In the genomic region with DNA sequence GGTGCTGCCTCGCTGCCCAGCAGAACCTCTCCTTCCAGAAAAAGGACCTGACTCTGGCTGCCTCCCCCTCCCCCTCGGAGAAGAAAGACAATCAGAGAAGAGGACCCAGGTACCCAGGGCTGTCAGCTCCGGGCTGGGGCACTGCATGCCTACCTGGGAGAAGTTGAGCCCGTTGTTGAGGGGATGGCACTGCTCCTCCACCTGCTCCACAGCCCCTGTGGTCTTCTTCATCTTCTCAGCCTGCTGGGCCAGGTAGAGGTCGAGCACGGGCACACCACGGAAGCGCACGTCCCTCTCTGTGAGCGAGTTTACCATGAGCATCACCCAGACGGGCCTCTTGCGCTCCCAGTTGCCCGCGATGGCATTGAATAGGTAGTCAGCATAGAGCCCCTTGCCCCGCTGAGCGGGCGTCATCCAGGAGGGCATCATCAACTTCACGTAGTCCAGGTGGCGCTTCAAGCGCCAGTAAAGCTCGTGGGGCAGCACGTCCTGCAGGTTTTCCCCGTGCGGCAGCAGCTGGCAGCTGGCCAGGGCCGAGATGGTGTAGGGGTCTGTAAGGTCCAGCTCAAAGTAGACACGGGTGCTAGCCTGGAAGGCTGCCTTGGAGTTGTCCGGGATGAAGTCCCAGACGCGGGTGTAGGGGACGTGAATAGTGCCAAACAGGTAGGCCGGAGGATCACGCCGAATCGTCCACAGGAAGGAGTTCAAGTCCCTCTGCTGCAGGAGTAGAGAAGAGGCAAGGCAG, we compare ENCODE assay signal across 22 cellular contexts. TPM values are rescaled to one million over a fixed set of nuclear protein-coding genes. Genes with fewer than 3 reads are reported as not detected.
DNase-seq lines count a peak whose midpoint lies in the region; ATAC-seq, FAIRE-seq and TF ChIP-seq lines count a peak whose summit lies in the region.
"Had no signal": no experiment of that assay in that cellular context is flagged by ENCODE, and none has a peak within 500 bp of the region (broad histone marks: within the 10 kb centered on the region; RNA-seq: fewer than 3 reads in every experiment).

No MANE protein-coding gene starts in this region.

- CTCF ChIA-PET in K562 (lab: Yijun Ruan, JAX; ENCODE audit: low intra/inter-chr PET ratio) (no interaction called here), H1 (lab: Charles Lee; ENCODE audit: partially characterized antibody) (interaction anchor here (0.6 to 8.2 kb wide), 5 partner anchors 9 to 238 kb away, joined by 3 to 158 read pairs (median 5); no protein-coding TSS in a partner anchor)

- no peak for TF ChIP-seq RAD21 in K562 (CRISPR knock-in tag; conservative IDR thresholded peaks at IDR 0.05 in 1 of 2, IDR thresholded peaks at IDR 0.05 in 1 of 2)
- no peak for TF ChIP-seq RAD21 in H1 (IDR thresholded peaks at IDR 0.05 in 1 of 2, conservative IDR thresholded peaks at IDR 0.05 in 1 of 2; ENCODE audit: low read depth in 2 of 2, low read length in 2 of 2)

- no peak overlapping the region for H4K8ac ChIP-seq in H1 (ENCODE audit: extremely low read depth, insufficient read depth, low read length)

- H3K4me3 ChIP-seq in K562 (no peak overlapping the region), H1 (ENCODE audit: extremely low read depth in 1 of 4, insufficient read depth in 2 of 4, low read depth in 3 of 4, low read length in 4 of 4) (no peak overlapping the region), mucosa of descending colon (no peak overlapping the region)
- H3K4me3 ChIP-seq: BLaER1 treated with 17β-estradiol and CSF1 and Interleukin-3, amounts not matched to agents 10 nM and 100 nM had no signal

- no peak overlapping the region for H3K14ac ChIP-seq in H1 (ENCODE audit: insufficient read length)

- H3K36me3 ChIP-seq in K562 (ENCODE audit: control insufficient read depth, insufficient read depth, low read length) (no peaks in the 10 kb centered on the region), H1 (ENCODE audit: control insufficient read depth in 2 of 4, insufficient read depth in 4 of 4, low read length in 3 of 4) (peaks cover 0 to 6% (median 0%) of the 10 kb centered on the region in 4 experiments; a peak in 1 of 8 replicates), mucosa of descending colon (ENCODE audit: low read depth) (no peaks in the 10 kb centered on the region)
- H3K36me3 ChIP-seq: BLaER1 treated with 17β-estradiol and CSF1 and Interleukin-3, amounts not matched to agents 10 nM and 100 nM had no signal

- DNase-seq in K562 (ENCODE audit: extremely low read depth in 1 of 4, low spot score in 3 of 4) (no peak), H1 (ENCODE audit: low read depth in 1 of 2, low spot score in 2 of 2) (no peak), nephron progenitor cell (no peak), sciatic nerve (ENCODE audit: low spot score) (peak; percentile 70), mucosa of descending colon (no peak), middle frontal gyrus (ENCODE audit: extremely low spot score, low spot score) (no peak)
- DNase-seq: CD8-positive, alpha-beta T cell; DMS79; H7; NCI-H1436; NCI-H2081; NCI-H446 treated with DMSO at 0.1 percent for 48 hours; NCI-H748 treated with DMSO at 0.1 percent for 48 hours had no signal

- H3K9me3 Mint-ChIP-seq in nephron progenitor cell = no peaks in the 10 kb centered on the region
- H3K9me3 Mint-ChIP-seq: CD8-positive, alpha-beta T cell had no signal

- peak overlapping the region; percentile 97 for H3K4me3 Mint-ChIP-seq in nephron progenitor cell
- H3K4me3 Mint-ChIP-seq: CD8-positive, alpha-beta T cell had no signal

- no peak overlapping the region; the same call in 1 of the 2 replicates for H2BK12ac ChIP-seq in H1 (ENCODE audit: low read depth, low read length)

- TF ChIP-seq POLR2A in K562 (conservative IDR thresholded peaks at IDR 0.05) (no peak), H1 (IDR thresholded peaks at IDR 0.05; ENCODE audit: control extremely low read depth in 1 of 2, low read depth in 2 of 2, low read length in 2 of 2) (no peak)

- peak overlapping the region; percentile 46; the same call in 1 of the 2 replicates for H2BK15ac ChIP-seq in H1 (ENCODE audit: low read length)

- no peak overlapping the region for H2BK5ac ChIP-seq in H1 (ENCODE audit: low read depth, low read length)

- peaks cover 52% of the 10 kb centered on the region for H3K27me3 Mint-ChIP-seq in nephron progenitor cell (ENCODE audit: low read depth, poor library complexity)

- H3K23ac ChIP-seq in H1 (ENCODE audit: insufficient read length) = no peak overlapping the region

- H3K9me3 ChIP-seq in K562 (replicated peaks; ENCODE audit: control insufficient read depth, insufficient read depth, low read depth, low read length) = no peaks in the 10 kb centered on the region
- no peaks in the 10 kb centered on the region for H3K9me3 ChIP-seq in H1 (ENCODE audit: insufficient read depth in 2 of 2, low read depth in 1 of 2, low read length in 1 of 2)
- no peaks in the 10 kb centered on the region for H3K9me3 ChIP-seq in mucosa of descending colon
- H3K9me3 ChIP-seq: BLaER1 treated with 17β-estradiol and CSF1 and Interleukin-3, amounts not matched to agents 10 nM and 100 nM had no signal

- H4K91ac ChIP-seq in H1 (replicated peaks; ENCODE audit: insufficient read length, low read length) = peak overlapping the region; percentile 46

- TF ChIP-seq EP300 in K562 (IDR thresholded peaks at IDR 0.05; ENCODE audit: low read length) = no peak
- TF ChIP-seq EP300 in H1 (IDR thresholded peaks at IDR 0.05; ENCODE audit: borderline replicate concordance in 1 of 2, low read depth in 2 of 2, low read length in 2 of 2) = no peak

- no peak overlapping the region for H3K27ac ChIP-seq in K562 (ENCODE audit: extremely low read depth, low read depth, low read length)
- no peak overlapping the region for H3K27ac ChIP-seq in H1 (ENCODE audit: low read depth, low read length)
- H3K27ac ChIP-seq: BLaER1 treated with 17β-estradiol and CSF1 and Interleukin-3, amounts not matched to agents 10 nM and 100 nM; HL-60 had no signal

- H3K79me1 ChIP-seq in H1 (ENCODE audit: low read depth, low read length) = no peaks in the 10 kb centered on the region

- H2AK5ac ChIP-seq in H1 (ENCODE audit: low read depth, low read length) = no peak overlapping the region

- H4K20me1 ChIP-seq in K562 (replicated peaks; ENCODE audit: control insufficient read depth, insufficient read depth, low read length) = 0 out of 2 replicates have a peak, but pooled peaks cover 4% of the 10 kb centered on the region
- no peaks in the 10 kb centered on the region for H4K20me1 ChIP-seq in H1 (replicated peaks in 1 of 2; ENCODE audit: control insufficient read depth in 1 of 2, insufficient read depth in 2 of 2, low read length in 2 of 2)

- no peak overlapping the region for H2BK120ac ChIP-seq in H1 (replicated peaks; ENCODE audit: low read depth, low read length)

- H2AFZ ChIP-seq in K562 (ENCODE audit: low read depth, low read length) (no peak overlapping the region), H1 (ENCODE audit: low read length) (no peak overlapping the region)

- H3K79me2 ChIP-seq in K562 (ENCODE audit: control insufficient read depth, insufficient read depth, low read length) (no peaks in the 10 kb centered on the region), H1 (ENCODE audit: control insufficient read depth in 1 of 2, insufficient read depth in 2 of 2, low read length in 2 of 2) (no peaks in the 10 kb centered on the region)

- H3K18ac ChIP-seq in H1 (ENCODE audit: extremely low read depth, low read length) = no peak overlapping the region

- no peak overlapping the region for H2BK20ac ChIP-seq in H1 (ENCODE audit: low read length)

- intact Hi-C loops in K562 (cut with micrococcal nuclease) (no loop called here), sciatic nerve (cut with DNase I) (loop anchor here (5.0 kb wide), 1 partner anchor 68 kb away; no protein-coding TSS in a partner anchor), mucosa of descending colon (cut with DNase I, micrococcal nuclease) (no loop called here)

- no peak overlapping the region for H4K5ac ChIP-seq in H1 (ENCODE audit: insufficient read length, low read depth, low read length)

- H3K36me3 Mint-ChIP-seq in nephron progenitor cell (ENCODE audit: low read depth) = peaks cover 47% of the 10 kb centered on the region
- H3K36me3 Mint-ChIP-seq: CD8-positive, alpha-beta T cell had no signal

- in situ Hi-C loops in K562 (cut with MboI) = no loop called here

- H3K4me2 ChIP-seq in K562 (ENCODE audit: insufficient read depth, low read length) = no peak overlapping the region
- no peak overlapping the region; a peak in 1 of 4 replicates for H3K4me2 ChIP-seq in H1 (ENCODE audit: insufficient read depth in 1 of 2, low read depth in 2 of 2, low read length in 2 of 2)
- H3K4me2 ChIP-seq: BLaER1 treated with 17β-estradiol and CSF1 and Interleukin-3, amounts not matched to agents 10 nM and 100 nM had no signal

- 0 out of 4 replicates have a peak overlapping the region, but pooled peaks of 1 of the 2 experiments have one; percentile 37 for H3K9ac ChIP-seq in K562 (ENCODE audit: insufficient read depth in 1 of 2, low read depth in 2 of 2, low read length in 2 of 2)
- no peak overlapping the region for H3K9ac ChIP-seq in H1 (replicated peaks in 1 of 4; ENCODE audit: extremely low read depth in 1 of 4, low read depth in 3 of 4, low read length in 3 of 4)
- H3K9ac ChIP-seq: BLaER1 treated with 17β-estradiol and CSF1 and Interleukin-3, amounts not matched to agents 10 nM and 100 nM had no signal

- H3K4ac ChIP-seq in H1 (replicated peaks; ENCODE audit: insufficient read length, low read depth, low read length) = no peak overlapping the region

- POLR2A ChIA-PET in K562 (lab: Yijun Ruan, JAX) = interaction anchor here (1.0 kb wide), 1 partner anchor 9 kb away, joined by 3 read pairs; no protein-coding TSS in a partner anchor
- POLR2A ChIA-PET in H1 (lab: Charles Lee; ENCODE audit: partially characterized antibody) = interaction anchor here (1.9 kb wide), 1 partner anchor 10 kb away, joined by 10 read pairs; no protein-coding TSS in a partner anchor

- no peak for TF ChIP-seq CTCF in K562 (IDR thresholded peaks at IDR 0.05 in 2 of 3, conservative IDR thresholded peaks at IDR 0.05 in 1 of 3; ENCODE audit: insufficient read depth in 2 of 3, low read depth in 1 of 3, low read length in 3 of 3)
- TF ChIP-seq CTCF in H1 (IDR thresholded peaks at IDR 0.05; ENCODE audit: control extremely low read depth in 1 of 3, insufficient read depth in 1 of 3, low read depth in 1 of 3, low read length in 3 of 3) = no peak
- TF ChIP-seq CTCF in nephron progenitor cell (IDR thresholded peaks at IDR 0.05) = no peak
- TF ChIP-seq CTCF in mucosa of descending colon (IDR thresholded peaks at IDR 0.05) = no peak

- H3K4me1 ChIP-seq in K562 (replicated peaks in 1 of 2; ENCODE audit: control insufficient read depth in 2 of 2, insufficient read depth in 2 of 2, low read length in 2 of 2) = peaks cover 0 to 5% of the 10 kb centered on the region in 2 experiments; a peak in 2 of 5 replicates
- H3K4me1 ChIP-seq in H1 (replicated peaks in 1 of 4; ENCODE audit: control insufficient read depth in 3 of 4, insufficient read depth in 4 of 4, low read length in 3 of 4) = peaks cover 5 to 15% (median 8%) of the 10 kb centered on the region in 4 experiments
- peaks cover 3% of the 10 kb centered on the region for H3K4me1 ChIP-seq in mucosa of descending colon (ENCODE audit: low read depth)

- FAIRE-seq in K562 (lab: Jason Lieb, UNC) (no peak), H1 (lab: Jason Lieb, UNC) (no peak)
- FAIRE-seq: RCC 7860 had no signal

- H3K56ac ChIP-seq in H1 (replicated peaks; ENCODE audit: insufficient read length, low read depth, low read length) = no peak overlapping the region

- H3K27me3 ChIP-seq in K562 (ENCODE audit: control insufficient read depth in 2 of 2, insufficient read depth in 2 of 2, low read length in 2 of 2) = peaks cover 19 to 50% of the 10 kb centered on the region in 2 experiments
- peaks cover 0 to 28% (median 23%) of the 10 kb centered on the region in 4 experiments; a peak in 6 of 7 replicates for H3K27me3 ChIP-seq in H1 (replicated peaks in 1 of 4; ENCODE audit: control insufficient read depth in 3 of 4, extremely low read depth in 1 of 4, insufficient read depth in 3 of 4, low read length in 3 of 4)

- no peaks in the 10 kb centered on the region for H3K9me1 ChIP-seq in K562 (ENCODE audit: control insufficient read depth, insufficient read depth, low read length)

- no peak for ATAC-seq in K562
- no peak for ATAC-seq in sciatic nerve
- ATAC-seq in mucosa of descending colon = no peak
- no peak for ATAC-seq in HG03159 (IDR thresholded peaks at IDR 0.05; ENCODE audit: unreplicated experiment)
- ATAC-seq: CD8-positive, alpha-beta T cell; Right ventricle myocardium inferior had no signal

- BruUV-seq in K562 (replicated peaks; lab: Mats Ljungman, UMichigan) = no TSS peak

- 2% methylated on average over 34 of the region's 34 CpGs for WGBS in K562 (ENCODE audit: insufficient coverage, low coverage, missing lambda C conversion rate)
- WGBS in H1 (ENCODE audit: extremely low coverage in 1 of 2, insufficient coverage in 1 of 2, insufficient read length in 1 of 2, insufficient replicate concordance in 2 of 2, low coverage in 1 of 2, low lambda C conversion rate in 2 of 2, missing lambda C conversion rate in 1 of 2), 2 experiments = 91% methylated on average over 34 of the region's 34 CpGs; no CpG with 5 or more reads in 1 of the 2 experiments

- peaks cover 8% of the 10 kb centered on the region; the same call in 1 of the 2 replicates for H3K23me2 ChIP-seq in H1 (ENCODE audit: low read depth, low read length)

- H3K4me1 Mint-ChIP-seq in nephron progenitor cell = peaks cover 74% of the 10 kb centered on the region

- peak overlapping the region; percentile 91 for H3K27ac Mint-ChIP-seq in nephron progenitor cell
- H3K27ac Mint-ChIP-seq: CD8-positive, alpha-beta T cell had no signal

RNA-seq across cellular contexts. Expression of a gene that starts 3.1 kb away (rescaled TPM):
- not detected in 2 replicates for total RNA-seq in K562 (2011; cell fraction: chromatin; rRNA removed; ENCODE audit: low replicate concordance)
- not detected in 2 replicates for total RNA-seq in K562 (2011; cell fraction: nucleolus; rRNA removed)
- total RNA-seq in K562 (2011; cell fraction: nucleoplasm; rRNA removed) = not detected in 2 replicates
- not detected in 2 replicates for total RNA-seq in K562 (2014; rRNA removed)
- total RNA-seq in K562 (2014; rRNA removed; fragmentation: Illumina TruSeq; extraction: Trizol) = not detected in 2 replicates
- not detected in 2 replicates for total RNA-seq in K562 (2015; rRNA removed; fragmentation: Illumina TruSeq; extraction: Trizol)
- total RNA-seq in K562 (2021) = not detected in 2 replicates
- polyA plus RNA-seq in K562 (2011; rRNA removed) = not detected in 2 replicates
- not detected in 2 replicates for polyA plus RNA-seq in K562 (2011; cell fraction: cytosol; rRNA removed)
- polyA plus RNA-seq in K562 (2011; cell fraction: nucleus; rRNA removed) = not detected in 2 replicates
- polyA plus RNA-seq in K562 (2012) = not detected in 2 replicates
- not detected in 2 replicates for polyA plus RNA-seq in K562 (2014; fragmentation: Illumina TruSeq; extraction: Trizol)
- not detected for polyA plus RNA-seq in K562 (2014; fragmentation: Nextera tagmentation; extraction: Ambion mirVana)
- polyA plus RNA-seq in K562 (2014; rRNA removed) = not detected in 2 replicates
- not detected in 2 replicates for polyA minus RNA-seq in K562 (2011; rRNA and poly(A)+ RNA removed)
- not detected in 2 replicates for polyA minus RNA-seq in K562 (2011; cell fraction: cytosol; rRNA and poly(A)+ RNA removed)
- not detected in 2 replicates for polyA minus RNA-seq in K562 (2011; cell fraction: nucleus; rRNA and poly(A)+ RNA removed)
- 3.4 and 3.5 TPM in 2 replicates for total RNA-seq in H1 (2021; fragmentation: NEBNext Ultra II Directional; extraction: Animal tissue kit (Norgen Biotek cat#: 25700))
- polyA plus RNA-seq in H1 (2011; rRNA removed) = 0.95 and 1.5 TPM in 2 replicates
- polyA plus RNA-seq in H1 (2011; cell fraction: cytosol; rRNA removed) = 0.59 TPM
- 2.6 TPM for polyA plus RNA-seq in H1 (2011; cell fraction: nucleus; rRNA removed)
- polyA plus RNA-seq in H1 (2012, experiment 1 of 2) = 1.6 to 3.5 TPM (median 2.1 TPM) in 4 replicates
- 1.1 TPM for polyA plus RNA-seq in H1 (2012, experiment 2 of 2)
- 2.1 TPM for polyA plus RNA-seq in H1 (2013, experiment 1 of 2)
- 2.1 TPM for polyA plus RNA-seq in H1 (2013, experiment 2 of 2)
- 0.98 and 1.3 TPM in 2 replicates for polyA minus RNA-seq in H1 (2011; rRNA and poly(A)+ RNA removed)
- polyA minus RNA-seq in H1 (2011; cell fraction: cytosol; rRNA and poly(A)+ RNA removed) = 4.0 TPM
- 4.4 TPM for polyA minus RNA-seq in H1 (2011; cell fraction: nucleus; rRNA and poly(A)+ RNA removed)
- 5.0 TPM for total RNA-seq in sciatic nerve
- 1 to 10 TPM in 2 of 3 donors, under 1 TPM in 1; 0.35 to 2.0 (median 2.0) TPM for total RNA-seq in mucosa of descending colon
- total RNA-seq: CD8-positive, alpha-beta T cell; HT1080; M059J; OCI-LY7; SK-MEL-5 had no signal
